8 cellular contexts compared by ENCODE assay signal in genomic region chr5:91312698-91313097, GRCh38.
DNase-seq lines count a peak whose midpoint lies in the region; ATAC-seq, FAIRE-seq and TF ChIP-seq lines count a peak whose summit lies in the region.

No MANE protein-coding gene starts in this region.

- H3K9ac ChIP-seq in HepG2 (ENCODE audit: insufficient read depth, low read depth, low read length) (no peak overlapping the region), subcutaneous abdominal adipose tissue (ENCODE audit: low read length in 5 of 5) (peak overlapping the region in 4 of 5 donors; percentile 56 to 70 (median 60))

- no peaks in the 10 kb centered on the region for H3K27me3 Mint-ChIP-seq in activated CD8-positive, alpha-beta memory T cell treated with anti-CD3 and anti-CD28 coated beads, Interleukin-2, amount 10 ng/mL, durations not matched to agents 7 days and 5 days
- no peaks in the 10 kb centered on the region for H3K27me3 Mint-ChIP-seq in activated CD8-positive, alpha-beta T cell treated with anti-CD3 and anti-CD28 coated beads, Interleukin-2, amount 10 ng/mL, durations not matched to agents 7 days and 5 days (ENCODE audit: low read depth)

- H4K20me1 ChIP-seq in HepG2 (ENCODE audit: insufficient read depth, low read length): no peaks in the 10 kb centered on the region

- H3K27me3 ChIP-seq in HepG2 (ENCODE audit: control insufficient read depth in 1 of 2, insufficient read depth in 2 of 2, low read length in 2 of 2) (no peaks in the 10 kb centered on the region), subcutaneous abdominal adipose tissue (ENCODE audit: control insufficient read depth in 5 of 5, insufficient read depth in 4 of 5, low read length in 5 of 5) (no peaks in the 10 kb centered on the region)

- no peak for TF ChIP-seq EP300 in HepG2 (IDR thresholded peaks at IDR 0.05; ENCODE audit: low read depth in 2 of 2, low read length in 2 of 2)
- no peak for TF ChIP-seq EP300 in HepG2 (CRISPR knock-in tag; IDR thresholded peaks at IDR 0.05; ENCODE audit: borderline replicate concordance)

- H3K27ac Mint-ChIP-seq in activated CD8-positive, alpha-beta memory T cell treated with anti-CD3 and anti-CD28 coated beads, Interleukin-2, amount 10 ng/mL, durations not matched to agents 7 days and 5 days: peak overlapping the region; percentile 94
- peak overlapping the region; percentile 10 for H3K27ac Mint-ChIP-seq in activated CD8-positive, alpha-beta T cell treated with anti-CD3 and anti-CD28 coated beads, Interleukin-2, amount 10 ng/mL, durations not matched to agents 7 days and 5 days

- no peak overlapping the region for H2AFZ ChIP-seq in HepG2 (ENCODE audit: low read length)

- no peak for FAIRE-seq in HepG2 (lab: Jason Lieb, UNC)

- no peak for ATAC-seq in activated CD8-positive, alpha-beta memory T cell treated with anti-CD3 and anti-CD28 coated beads, Interleukin-2, amount 10 ng/mL, durations not matched to agents 7 days and 5 days
- no peak for ATAC-seq in activated CD8-positive, alpha-beta T cell treated with anti-CD3 and anti-CD28 coated beads, Interleukin-2, amount 10 ng/mL, durations not matched to agents 7 days and 5 days
- ATAC-seq in HepG2: no peak

- no peaks in the 10 kb centered on the region for H3K79me2 ChIP-seq in HepG2 (ENCODE audit: insufficient read depth, low read length)

- H3K4me1 ChIP-seq in HepG2 (ENCODE audit: insufficient read depth, low read length) (peaks cover 37% of the 10 kb centered on the region), subcutaneous abdominal adipose tissue (ENCODE audit: control insufficient read depth in 5 of 5, insufficient read depth in 5 of 5, low read length in 5 of 5) (peaks cover 14 to 31% (median 26%) of the 10 kb centered on the region in 5 donors)

- H3K36me3 ChIP-seq in HepG2 (replicated peaks in 1 of 2; ENCODE audit: control insufficient read depth in 1 of 2, insufficient read depth in 2 of 2, low read length in 2 of 2) (no peaks in the 10 kb centered on the region), subcutaneous abdominal adipose tissue (ENCODE audit: control insufficient read depth in 5 of 5, insufficient read depth in 5 of 5, low read length in 5 of 5) (no peaks in the 10 kb centered on the region)

- in situ Hi-C loops in HepG2 (cut with HindIII; ENCODE audit: extremely low pct_ligation_motif_present, low pct_unique_long_range_greater_than_20kb): no loop called here

- DNase-seq in activated CD8-positive, alpha-beta memory T cell treated with anti-CD3 and anti-CD28 coated beads, Interleukin-2, amount 10 ng/mL, durations not matched to agents 7 days and 5 days: no peak
- DNase-seq in activated CD8-positive, alpha-beta memory T cell treated with anti-CD3 and anti-CD28 coated beads, Interleukin-2, amount 50 U/mL, for 48 hours: no peak
- DNase-seq in activated CD8-positive, alpha-beta T cell treated with anti-CD3 and anti-CD28 coated beads, Interleukin-2, amount 10 ng/mL, durations not matched to agents 7 days and 5 days: no peak
- no peak for DNase-seq in HepG2 (ENCODE audit: low spot score)
- DNase-seq in GM10248 (ENCODE audit: extremely low spot score): no peak
- no peak for DNase-seq in substantia nigra (lab: John Stamatoyannopoulos, UW)
- no peak for DNase-seq in GM03348 (ENCODE audit: low spot score)

- TF ChIP-seq CTCF in HepG2 (CRISPR knock-in tag; IDR thresholded peaks at IDR 0.05): no peak
- no peak for TF ChIP-seq CTCF in GM10248 (IDR thresholded peaks at IDR 0.05; ENCODE audit: control extremely low read depth, extremely low read depth, low read depth, missing control alignments)

- H3K9me3 Mint-ChIP-seq in activated CD8-positive, alpha-beta memory T cell treated with anti-CD3 and anti-CD28 coated beads, Interleukin-2, amount 10 ng/mL, durations not matched to agents 7 days and 5 days (ENCODE audit: low read depth): no peaks in the 10 kb centered on the region
- H3K9me3 Mint-ChIP-seq in activated CD8-positive, alpha-beta T cell treated with anti-CD3 and anti-CD28 coated beads, Interleukin-2, amount 10 ng/mL, durations not matched to agents 7 days and 5 days (ENCODE audit: insufficient read depth): no peaks in the 10 kb centered on the region

- POLR2A ChIA-PET in activated CD8-positive, alpha-beta T cell treated with anti-CD3 and anti-CD28 coated beads, Interleukin-2, amount 10 ng/mL, durations not matched to agents 7 days and 5 days (lab: Charles Lee): interaction anchor here (1.7 to 4.6 kb wide), 3 partner anchors 32 to 71 kb away, joined by 9 to 65 read pairs (median 23); partner anchors contain the start of gene ARRDC3
- POLR2A ChIA-PET in HepG2 (lab: Yijun Ruan, JAX) (interaction anchor here (2.3 kb wide), 1 partner anchor 71 kb away, joined by 13 read pairs; the partner anchor contains the start of gene ARRDC3), GM10248 (lab: Yijun Ruan, JAX) (no interaction called here)

- CTCF ChIA-PET in activated CD8-positive, alpha-beta memory T cell treated with anti-CD3 and anti-CD28 coated beads, Interleukin-2, amount 10 ng/mL, durations not matched to agents 7 days and 5 days (lab: Charles Lee): interaction anchor here (0.8 to 4.1 kb wide), 5 partner anchors 44 to 107 kb away, joined by 3 to 33 read pairs (median 6); partner anchors contain the start of gene ARRDC3
- CTCF ChIA-PET in activated CD8-positive, alpha-beta T cell treated with anti-CD3 and anti-CD28 coated beads, Interleukin-2, amount 10 ng/mL, durations not matched to agents 7 days and 5 days (lab: Charles Lee): interaction anchor here (0.7 to 6.9 kb wide), 4 partner anchors 17 to 210 kb away, joined by 3 to 65 read pairs (median 3); partner anchors contain the start of gene ARRDC3
- CTCF ChIA-PET in HepG2 (lab: Yijun Ruan, JAX; ENCODE audit: low intra/inter-chr PET ratio, low total read pairs) (no interaction called here), GM10248 (lab: Yijun Ruan, JAX) (interaction anchor here (1.6 kb wide), 1 partner anchor 11 kb away, joined by 5 read pairs; no protein-coding TSS in a partner anchor)

- peaks cover 51% of the 10 kb centered on the region for H3K4me1 Mint-ChIP-seq in activated CD8-positive, alpha-beta memory T cell treated with anti-CD3 and anti-CD28 coated beads, Interleukin-2, amount 10 ng/mL, durations not matched to agents 7 days and 5 days
- H3K4me1 Mint-ChIP-seq in activated CD8-positive, alpha-beta T cell treated with anti-CD3 and anti-CD28 coated beads, Interleukin-2, amount 10 ng/mL, durations not matched to agents 7 days and 5 days (ENCODE audit: low read depth): peaks cover 57% of the 10 kb centered on the region

- H3K27ac ChIP-seq in HepG2 (ENCODE audit: extremely low read length, insufficient read depth, low read length) (no peak overlapping the region), subcutaneous abdominal adipose tissue (ENCODE audit: low read depth, low read length) (peak overlapping the region; percentile 94), substantia nigra (ENCODE audit: low read depth, low read length, poor library complexity, severe bottlenecking) (no peak overlapping the region)

- no peak overlapping the region for H3K4me2 ChIP-seq in HepG2 (ENCODE audit: low read depth, low read length)

- H3K4me3 ChIP-seq in HepG2 (replicated peaks in 1 of 3; ENCODE audit: insufficient read depth in 1 of 3, low read depth in 2 of 3, low read length in 3 of 3): no peak overlapping the region
- H3K4me3 ChIP-seq in subcutaneous abdominal adipose tissue (ENCODE audit: low read depth in 1 of 5, low read length in 5 of 5): peak overlapping the region in 3 of 5 donors; percentile 29 to 34 (median 32)

- H3K4me3 Mint-ChIP-seq in activated CD8-positive, alpha-beta memory T cell treated with anti-CD3 and anti-CD28 coated beads, Interleukin-2, amount 10 ng/mL, durations not matched to agents 7 days and 5 days: peak overlapping the region; percentile 70
- H3K4me3 Mint-ChIP-seq in activated CD8-positive, alpha-beta T cell treated with anti-CD3 and anti-CD28 coated beads, Interleukin-2, amount 10 ng/mL, durations not matched to agents 7 days and 5 days: peak overlapping the region; percentile 4

- no peaks in the 10 kb centered on the region for H3K9me3 ChIP-seq in HepG2 (ENCODE audit: low read length)
- H3K9me3 ChIP-seq in subcutaneous abdominal adipose tissue (ENCODE audit: control insufficient read depth in 5 of 5, low read length in 5 of 5): no peaks in the 10 kb centered on the region

- intact Hi-C loops in HepG2 (cut with micrococcal nuclease; ENCODE audit: unreplicated experiment): loop anchor here (5.0 kb wide), 1 partner anchor 285 kb away; no protein-coding TSS in a partner anchor

- no peak for TF ChIP-seq POLR2A in HepG2 (IDR thresholded peaks at IDR 0.05; ENCODE audit: insufficient read depth in 1 of 2, low read depth in 2 of 2, low read length in 2 of 2)

- WGBS in HepG2 (ENCODE audit: low lambda C conversion rate): 32% methylated on average over 1 of the region's 1 CpG

- no TSS peak for BruUV-seq in HepG2 (replicated peaks; lab: Mats Ljungman, UMichigan)

- H3K36me3 Mint-ChIP-seq in activated CD8-positive, alpha-beta memory T cell treated with anti-CD3 and anti-CD28 coated beads, Interleukin-2, amount 10 ng/mL, durations not matched to agents 7 days and 5 days: peaks cover 14% of the 10 kb centered on the region
- peaks cover 8% of the 10 kb centered on the region for H3K36me3 Mint-ChIP-seq in activated CD8-positive, alpha-beta T cell treated with anti-CD3 and anti-CD28 coated beads, Interleukin-2, amount 10 ng/mL, durations not matched to agents 7 days and 5 days (ENCODE audit: low read depth)

- no peak for TF ChIP-seq RAD21 in HepG2 (CRISPR knock-in tag; IDR thresholded peaks at IDR 0.05)

Comparison
In these comparisons a context has a peak if more than half of its experiments do, and no peak if none do; other contexts are left out.
1. H3K4me3 ChIP-seq: peak in subcutaneous abdominal adipose tissue (3 of 5); none in HepG2 (0 of 3).